ENCODE assay signal across 10 cellular contexts in the genomic region with DNA sequence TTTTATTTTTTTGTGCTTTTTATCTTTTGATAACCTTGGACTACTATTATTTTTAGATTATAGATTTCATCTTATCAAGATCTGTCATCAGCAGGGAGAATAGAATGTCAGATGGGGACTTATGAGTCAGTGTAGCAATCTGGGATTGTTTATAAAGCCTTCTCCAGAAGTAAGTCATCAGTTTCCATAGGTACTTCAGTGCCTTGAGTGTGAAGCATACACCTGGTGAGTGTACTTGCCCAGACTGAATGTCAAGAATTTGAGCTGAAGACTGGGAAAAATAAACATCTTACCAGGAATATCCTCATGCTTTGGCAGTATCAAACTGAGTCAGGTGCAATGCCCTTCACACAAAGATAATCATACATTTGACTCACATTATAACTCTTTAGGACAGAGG. TPM values are rescaled to one million over a fixed set of nuclear protein-coding genes. Genes with fewer than 3 reads are reported as not detected.
DNase-seq lines count a peak whose midpoint lies in the region; ATAC-seq and TF ChIP-seq lines count a peak whose summit lies in the region.
"Had no signal": no experiment of that assay in that cellular context is flagged by ENCODE, and none has a peak within 500 bp of the region (broad histone marks: within the 10 kb centered on the region; RNA-seq: fewer than 3 reads in every experiment).

No MANE protein-coding gene starts in this region.

- H3K4me1 Mint-ChIP-seq in MCF 10A (ENCODE audit: insufficient read depth, unreplicated experiment), result peaks cover 38% of the 10 kb centered on the region
- peaks cover 6% of the 10 kb centered on the region for H3K4me1 Mint-ChIP-seq in Calu3 (ENCODE audit: low read depth, unreplicated experiment)

- POLR2A ChIA-PET in MCF 10A (lab: Yijun Ruan, JAX), result interaction anchor here (0.7 to 3.5 kb wide), 6 partner anchors 9 to 1179 kb away, joined by 3 to 21 read pairs (median 6); a partner anchor contains a TSS

- BruUV-seq in MCF 10A (replicated peaks; lab: Mats Ljungman, UMichigan) (no TSS peak), Calu3 (replicated peaks; lab: Mats Ljungman, UMichigan) (no TSS peak)

- DNase-seq in MCF 10A (ENCODE audit: unreplicated experiment) (peak; percentile 29), breast epithelium (ENCODE audit: low spot score in 2 of 2) (no peak), SK-N-MC (ENCODE audit: low read depth, low spot score) (no peak), upper lobe of right lung (no peak), Calu3 (no peak), globus pallidus (ENCODE audit: low spot score) (no peak)
- DNase-seq: left cardiac atrium, T1000 had no signal

- H3K36me3 ChIP-seq in breast epithelium (no peaks in the 10 kb centered on the region), SK-N-MC (ENCODE audit: insufficient read depth, low read length) (no peaks in the 10 kb centered on the region), iPS-20b (ENCODE audit: insufficient read depth, low read depth, low read length) (no peaks in the 10 kb centered on the region), upper lobe of right lung (no peaks in the 10 kb centered on the region)

- peaks cover 6% of the 10 kb centered on the region for H3K36me3 Mint-ChIP-seq in MCF 10A (ENCODE audit: insufficient read depth, unreplicated experiment)
- H3K36me3 Mint-ChIP-seq in Calu3 (ENCODE audit: insufficient read depth, unreplicated experiment), result peaks cover 18% of the 10 kb centered on the region

- H3K9me3 Mint-ChIP-seq in MCF 10A (ENCODE audit: unreplicated experiment) (no peaks in the 10 kb centered on the region), Calu3 (ENCODE audit: low read depth, unreplicated experiment) (no peaks in the 10 kb centered on the region)

- no peaks in the 10 kb centered on the region for H3K27me3 ChIP-seq in breast epithelium
- H3K27me3 ChIP-seq in iPS-20b (ENCODE audit: insufficient read depth, low read length), result no peaks in the 10 kb centered on the region
- no peaks in the 10 kb centered on the region for H3K27me3 ChIP-seq in upper lobe of right lung

- TF ChIP-seq POLR2A in breast epithelium (IDR thresholded peaks at IDR 0.05), result no peak

- intact Hi-C loops in MCF 10A (cut with micrococcal nuclease), result loop anchor here (5.0 kb wide), 1 partner anchor 186 kb away; no protein-coding TSS in a partner anchor
- intact Hi-C loops in breast epithelium (cut with DNase I; ENCODE audit: low total_unique reads), result no loop called here
- intact Hi-C loops in upper lobe of right lung (cut with DNase I), result no loop called here
- intact Hi-C loops in Calu3 (cut with micrococcal nuclease; ENCODE audit: unreplicated experiment), result loop anchor here (5.0 kb wide), 1 partner anchor 141 kb away; no protein-coding TSS in a partner anchor

- no peaks in the 10 kb centered on the region for H3K27me3 Mint-ChIP-seq in MCF 10A (ENCODE audit: insufficient read depth, unreplicated experiment)
- H3K27me3 Mint-ChIP-seq in Calu3 (ENCODE audit: unreplicated experiment), result no peaks in the 10 kb centered on the region

- H3K27ac ChIP-seq in breast epithelium (no peak overlapping the region), SK-N-MC (peak overlapping the region; percentile 74), iPS-20b (ENCODE audit: low read length) (no peak overlapping the region), upper lobe of right lung (no peak overlapping the region)

- H3K9ac ChIP-seq in SK-N-MC (ENCODE audit: insufficient read length), result peak overlapping the region; percentile 47
- H3K9ac ChIP-seq in iPS-20b (ENCODE audit: low read depth, low read length), result no peak overlapping the region

- TF ChIP-seq CTCF in MCF 10A (IDR thresholded peaks at IDR 0.05; ENCODE audit: unreplicated experiment) (no peak), breast epithelium (IDR thresholded peaks at IDR 0.05) (no peak), upper lobe of right lung (IDR thresholded peaks at IDR 0.05) (no peak), Calu3 (IDR thresholded peaks at IDR 0.05; ENCODE audit: unreplicated experiment) (no peak)

- CTCF ChIA-PET in MCF 10A (lab: Yijun Ruan, JAX) (interaction anchor here (0.6 to 2.2 kb wide), 4 partner anchors 58 to 145 kb away, joined by 3 to 15 read pairs (median 4); no protein-coding TSS in a partner anchor), Calu3 (lab: Charles Lee) (no interaction called here)

- H3K4me3 Mint-ChIP-seq in MCF 10A (ENCODE audit: unreplicated experiment) (peak overlapping the region; percentile 69), Calu3 (ENCODE audit: low read depth, unreplicated experiment) (no peak overlapping the region)

- ATAC-seq in upper lobe of right lung, result peak; percentile 14
- ATAC-seq in GM18907 (IDR thresholded peaks at IDR 0.05; ENCODE audit: unreplicated experiment), result no peak
- ATAC-seq: left cardiac atrium had no signal

- H3K4me3 ChIP-seq in breast epithelium, result no peak overlapping the region
- H3K4me3 ChIP-seq in SK-N-MC, result peak overlapping the region; percentile 91
- peak overlapping the region; percentile 92; the same call in 1 of the 2 replicates for H3K4me3 ChIP-seq in iPS-20b (ENCODE audit: low read length)
- H3K4me3 ChIP-seq in upper lobe of right lung, result no peak overlapping the region

- no peaks in the 10 kb centered on the region for H3K9me3 ChIP-seq in breast epithelium
- no peaks in the 10 kb centered on the region for H3K9me3 ChIP-seq in SK-N-MC (ENCODE audit: low read depth, low read length)
- no peaks in the 10 kb centered on the region for H3K9me3 ChIP-seq in iPS-20b (ENCODE audit: insufficient read depth, low read depth, low read length)
- no peaks in the 10 kb centered on the region for H3K9me3 ChIP-seq in upper lobe of right lung

- H3K27ac Mint-ChIP-seq in MCF 10A (ENCODE audit: low read depth, unreplicated experiment) (no peak overlapping the region), Calu3 (ENCODE audit: unreplicated experiment) (no peak overlapping the region)

- no peaks in the 10 kb centered on the region for H3K4me1 ChIP-seq in breast epithelium
- H3K4me1 ChIP-seq in iPS-20b (ENCODE audit: insufficient read depth, low read length), result peaks cover 23% of the 10 kb centered on the region; the same call in 1 of the 2 replicates
- peaks cover 33% of the 10 kb centered on the region for H3K4me1 ChIP-seq in upper lobe of right lung

RNA-seq across cellular contexts. Expression of a gene that starts 2.2 kb away (rescaled TPM):
- total RNA-seq in MCF 10A (2022) (12.4 and 15.9 TPM in 2 replicates), breast epithelium (10 to 100 TPM; 23.7 to 53.6 (median 27.5) TPM), upper lobe of right lung (31.0 TPM), Calu3 (2022) (7.8 and 9.2 TPM in 2 replicates)

Comparison
In these comparisons a context has a peak if more than half of its experiments do, and no peak if none do; other contexts are left out.
1. intact Hi-C loops: an anchor here in MCF 10A (5.0 kb wide) and Calu3 (5.0 kb wide); none called in breast epithelium and upper lobe of right lung.
2. H3K4me3 ChIP-seq: peak in SK-N-MC (single experiment) and iPS-20b (single experiment); none in breast epithelium (0 of 3) and upper lobe of right lung (single experiment).